ENCODE assay signal across 6 cellular contexts in genomic region chr7:45789646-45790045, GRCh38.
DNase-seq lines count a peak whose midpoint lies in the region; TF ChIP-seq lines count a peak whose summit lies in the region.
"Not testable (repeated sequence)": the region's sequence is repeated elsewhere in the genome, so short reads cannot be mapped to it uniquely, and the experiment has no call there.

No MANE protein-coding gene starts in this region.

- TF ChIP-seq CTCF in MCF 10A (IDR thresholded peaks at IDR 0.05; ENCODE audit: unreplicated experiment); fibroblast of mammary gland (conservative IDR thresholded peaks at IDR 0.05; ENCODE audit: control insufficient read depth, insufficient read depth, low read depth, low read length): not testable (repeated sequence)

- CTCF ChIA-PET in MCF 10A (lab: Yijun Ruan, JAX) = not testable (repeated sequence)

- H2BK5ac ChIP-seq in trophoblast cell (ENCODE audit: low read depth, low read length, poor library complexity) = not testable (repeated sequence)

- H4K12ac ChIP-seq in trophoblast cell (ENCODE audit: low read depth, low read length) = not testable (repeated sequence)

- not testable (repeated sequence) for H3K79me1 ChIP-seq in trophoblast cell (ENCODE audit: low read length)

- H3K14ac ChIP-seq in trophoblast cell (ENCODE audit: low read length) = not testable (repeated sequence)

- not testable (repeated sequence) for H3K4me3 ChIP-seq in MG63; fibroblast of mammary gland (ENCODE audit: control insufficient read depth, low read depth, low read length); trophoblast cell (ENCODE audit: low read depth, low read length)

- not testable (repeated sequence) for H3K4me1 ChIP-seq in trophoblast cell (ENCODE audit: control insufficient read depth in 1 of 2, insufficient read depth in 2 of 2, low read length in 2 of 2)

- H3K4me3 Mint-ChIP-seq in MCF 10A (ENCODE audit: unreplicated experiment) = not testable (repeated sequence)

- H3K27ac ChIP-seq in trophoblast cell (ENCODE audit: low read depth, low read length) = not testable (repeated sequence)

- WGBS in trophoblast cell (ENCODE audit: extremely low coverage, insufficient coverage, insufficient read length) = no CpG with 5 or more reads among the region's 1 CpG

- peaks cover 26% of the 10 kb centered on the region for H3K36me3 Mint-ChIP-seq in MCF 10A (ENCODE audit: insufficient read depth, unreplicated experiment)

- H3K9me3 Mint-ChIP-seq in MCF 10A (ENCODE audit: unreplicated experiment) = not testable (repeated sequence)

- not testable (repeated sequence) for H2AFZ ChIP-seq in trophoblast cell (ENCODE audit: insufficient read depth, low read length, poor library complexity)

- not testable (repeated sequence) for H3K79me2 ChIP-seq in trophoblast cell (ENCODE audit: control insufficient read depth, insufficient read depth, low read length, poor library complexity)

- not testable (repeated sequence) for H3K4me2 ChIP-seq in trophoblast cell (ENCODE audit: low read length)

- H3K9me3 ChIP-seq in MG63; trophoblast cell (ENCODE audit: insufficient read depth, low read depth, low read length): not testable (repeated sequence)

- POLR2A ChIA-PET in MCF 10A (lab: Yijun Ruan, JAX) = not testable (repeated sequence)

- H3K27me3 Mint-ChIP-seq in MCF 10A (ENCODE audit: insufficient read depth, unreplicated experiment) = not testable (repeated sequence)

- H2AK5ac ChIP-seq in trophoblast cell (ENCODE audit: low read length) = not testable (repeated sequence)

- not testable (repeated sequence) for H3K18ac ChIP-seq in trophoblast cell (ENCODE audit: low read length)

- H2BK12ac ChIP-seq in trophoblast cell (ENCODE audit: low read length) = not testable (repeated sequence)

- H2BK120ac ChIP-seq in trophoblast cell (ENCODE audit: insufficient read depth, low read length, poor library complexity) = not testable (repeated sequence)

- not testable (repeated sequence) for H3K27me3 ChIP-seq in MG63; trophoblast cell (ENCODE audit: insufficient read depth, low read length)

- intact Hi-C loops in MCF 10A (cut with micrococcal nuclease) = not testable (repeated sequence)

- not testable (repeated sequence) for H3K27ac Mint-ChIP-seq in MCF 10A (ENCODE audit: low read depth, unreplicated experiment)

- not testable (repeated sequence) for BruUV-seq in MCF 10A (replicated peaks; lab: Mats Ljungman, UMichigan)

- not testable (repeated sequence) for H4K91ac ChIP-seq in trophoblast cell (ENCODE audit: low read depth, low read length)

- not testable (repeated sequence) for H4K8ac ChIP-seq in trophoblast cell (ENCODE audit: low read depth, low read length)

- H3K9ac ChIP-seq in trophoblast cell (ENCODE audit: low read length) = not testable (repeated sequence)

- H3K4ac ChIP-seq in trophoblast cell (ENCODE audit: low read depth, low read length) = not testable (repeated sequence)

- not testable (repeated sequence) for H3K36me3 ChIP-seq in MG63; trophoblast cell (ENCODE audit: control insufficient read depth in 1 of 2, insufficient read depth in 2 of 2, low read length in 2 of 2)

- not testable (repeated sequence) for H3K4me1 Mint-ChIP-seq in MCF 10A (ENCODE audit: insufficient read depth, unreplicated experiment)

- DNase-seq in EH (ENCODE audit: low read depth) (peak; percentile 55), HCEC 1CT (peak; percentile 50), MG63 (peak; percentile 56), MCF 10A (ENCODE audit: unreplicated experiment) (peak; percentile 13), fibroblast of mammary gland (ENCODE audit: low read depth) (peak; percentile 34), trophoblast cell (peak; percentile 8 to 19)

- not testable (repeated sequence) for H3K23ac ChIP-seq in trophoblast cell (ENCODE audit: low read length)
